In genomic region chr1:18999287-18999852, GRCh38 we compare ENCODE assay signal across 15 cellular contexts. TPM values are rescaled to one million over a fixed set of nuclear protein-coding genes. Genes with fewer than 3 reads are reported as not detected.
DNase-seq lines count a peak whose midpoint lies in the region; ATAC-seq and TF ChIP-seq lines count a peak whose summit lies in the region.
"Had no signal": no experiment of that assay in that cellular context is flagged by ENCODE, and none has a peak within 500 bp of the region (broad histone marks: within the 10 kb centered on the region; RNA-seq: fewer than 3 reads in every experiment).

No MANE protein-coding gene starts in this region.

- peak; percentile 67 for DNase-seq in GM03348 (ENCODE audit: low spot score)
- peak; percentile 25 for DNase-seq in astrocyte of the spinal cord (ENCODE audit: low read depth, low spot score)
- peak; percentile 67 for DNase-seq in foreskin melanocyte
- no peak for DNase-seq in stomach
- DNase-seq in NCI-H2196 treated with DMSO at 0.1 percent for 48 hours (lab: John Stamatoyannopoulos, UW; ENCODE audit: unreplicated experiment) = no peak
- DNase-seq: C1 segment of cervical spinal cord; central memory CD4-positive, alpha-beta T cell; DMS79; HCEC 1CT; mesendoderm; NCI-H2029 treated with DMSO at 0.1 percent for 48 hours; SIG-M5 had no signal

- H3K4me1 Mint-ChIP-seq in stimulated activated memory B cell treated with anti-CD40 and anti-IgM and Interleukin-4, amounts not matched to agents 10 μg/mL and 1 μg/mL and 100 μg/mL, for 72 hours = no peaks in the 10 kb centered on the region

- no peaks in the 10 kb centered on the region for H3K27me3 ChIP-seq in stomach

- no peak overlapping the region for H3K4me3 Mint-ChIP-seq in stimulated activated memory B cell treated with anti-CD40 and anti-IgM and Interleukin-4, amounts not matched to agents 10 μg/mL and 1 μg/mL and 100 μg/mL, for 72 hours

- ATAC-seq in HG02798 (IDR thresholded peaks at IDR 0.05; ENCODE audit: poor library complexity, unreplicated experiment) (no peak), HG03521 (IDR thresholded peaks at IDR 0.05; ENCODE audit: unreplicated experiment) (no peak)
- no peak for ATAC-seq in stimulated activated memory B cell treated with anti-CD40 and anti-IgM and Interleukin-4, amounts not matched to agents 10 μg/mL and 1 μg/mL and 100 μg/mL, for 72 hours

- H3K9me3 ChIP-seq in stomach = peaks cover 0 to 12% (median 5%) of the 10 kb centered on the region in 4 donors

- H3K27me3 Mint-ChIP-seq in stimulated activated memory B cell treated with anti-CD40 and anti-IgM and Interleukin-4, amounts not matched to agents 10 μg/mL and 1 μg/mL and 100 μg/mL, for 72 hours = peaks cover 22% of the 10 kb centered on the region

- 5 to 26% (median 12%) methylated on average over 2 of the region's 2 CpGs for WGBS in stomach, 5 donors

- H3K27ac Mint-ChIP-seq in stimulated activated memory B cell treated with anti-CD40 and anti-IgM and Interleukin-4, amounts not matched to agents 10 μg/mL and 1 μg/mL and 100 μg/mL, for 72 hours = no peak overlapping the region

- no peaks in the 10 kb centered on the region for H3K36me3 Mint-ChIP-seq in stimulated activated memory B cell treated with anti-CD40 and anti-IgM and Interleukin-4, amounts not matched to agents 10 μg/mL and 1 μg/mL and 100 μg/mL, for 72 hours

- no peak for TF ChIP-seq POLR2A in stomach (IDR thresholded peaks at IDR 0.05)

- no peak for TF ChIP-seq EP300 in stomach (IDR thresholded peaks at IDR 0.05)

- H3K27ac ChIP-seq in stomach = peak overlapping the region in 3 of 5 donors; percentile 22 to 60 (median 42)

- peaks cover 18% of the 10 kb centered on the region for H3K9me3 Mint-ChIP-seq in stimulated activated memory B cell treated with anti-CD40 and anti-IgM and Interleukin-4, amounts not matched to agents 10 μg/mL and 1 μg/mL and 100 μg/mL, for 72 hours

- peaks cover 4 to 17% (median 9%) of the 10 kb centered on the region in 4 donors for H3K4me1 ChIP-seq in stomach

- in situ Hi-C loops in astrocyte of the spinal cord (cut with HindIII; ENCODE audit: low sequenced_read_pairs) = no loop called here

- intact Hi-C loops in stomach (cut with DNase I; ENCODE audit: low total_unique reads) = no loop called here

- no peaks in the 10 kb centered on the region for H3K36me3 ChIP-seq in stomach

- no peak overlapping the region for H3K4me3 ChIP-seq in astrocyte of the spinal cord (ENCODE audit: low read depth, low read length)
- no peak overlapping the region for H3K4me3 ChIP-seq in stomach

- TF ChIP-seq CTCF in astrocyte of the spinal cord (IDR thresholded peaks at IDR 0.05; ENCODE audit: low read depth, low read length) (no peak), stomach (IDR thresholded peaks at IDR 0.05) (no peak)

RNA-seq across cellular contexts. Expression of gene IFFO2, which starts 42.9 kb away (rescaled TPM):
- 10 to 100 TPM in 2 of 5 donors, 1 to 10 TPM in 2, under 1 TPM in 1; 0.58 to 47.8 (median 7.7) TPM for total RNA-seq in stomach
- polyA plus RNA-seq in stomach = 1 to 10 TPM in 2 of 3 donors, under 1 TPM in 1; 0.92 to 5.1 (median 3.4) TPM

Comparison
In these comparisons a context has a peak if more than half of its experiments do, and no peak if none do; other contexts are left out.
1. DNase-seq: peak in GM03348 (single experiment), astrocyte of the spinal cord (single experiment) and foreskin melanocyte (single experiment); none in stomach (single experiment) and NCI-H2196 treated with DMSO at 0.1 percent for 48 hours (single experiment).